In genomic region chr20:49559411-49560081, GRCh38 we compare ENCODE assay signal across 17 cellular contexts. TPM values are rescaled to one million over a fixed set of nuclear protein-coding genes. Genes with fewer than 3 reads are reported as not detected.
DNase-seq lines count a peak whose midpoint lies in the region; ATAC-seq, FAIRE-seq and TF ChIP-seq lines count a peak whose summit lies in the region.
"Had no signal": no experiment of that assay in that cellular context is flagged by ENCODE, and none has a peak within 500 bp of the region (broad histone marks: within the 10 kb centered on the region; RNA-seq: fewer than 3 reads in every experiment).

No MANE protein-coding gene starts in this region.

- TF ChIP-seq CTCF in SK-N-SH (IDR thresholded peaks at IDR 0.05) (no peak), fibroblast of pulmonary artery (IDR thresholded peaks at IDR 0.05; ENCODE audit: low read length, missing control alignments) (no peak), nephron (IDR thresholded peaks at IDR 0.05; ENCODE audit: unreplicated experiment in 3 of 3) (no peak), OCI-LY7 (conservative IDR thresholded peaks at IDR 0.05; ENCODE audit: low read length) (no peak)

- peaks cover 14% of the 10 kb centered on the region for H3F3A ChIP-seq in SK-N-SH (replicated peaks; ENCODE audit: insufficient read depth)

- no peaks in the 10 kb centered on the region for H3K27me3 ChIP-seq in SK-N-SH (ENCODE audit: insufficient read depth)

- no peak overlapping the region for H3K4me3 ChIP-seq in SK-N-SH (ENCODE audit: low read depth in 2 of 2, low read length in 1 of 2)
- no peak overlapping the region for H3K4me3 ChIP-seq in fibroblast of pulmonary artery (replicated peaks; ENCODE audit: low read depth, low read length)
- H3K4me3 ChIP-seq in OCI-LY7 (ENCODE audit: low read depth, low read length, poor library complexity, severe bottlenecking), result no peak overlapping the region

- FAIRE-seq in frontal cortex (lab: Jason Lieb, UNC), result no peak

- H3K36me3 Mint-ChIP-seq in nephron (ENCODE audit: low read depth), result peaks cover 54% of the 10 kb centered on the region

- no peak for TF ChIP-seq EP300 in SK-N-SH (IDR thresholded peaks at IDR 0.05; ENCODE audit: borderline replicate concordance in 1 of 2, low read depth in 1 of 2, low read length in 1 of 2)

- 78% methylated on average over 19 of the region's 19 CpGs for WGBS in SK-N-SH (ENCODE audit: low lambda C conversion rate)

- no peak for ATAC-seq in HG03039 (IDR thresholded peaks at IDR 0.05; ENCODE audit: unreplicated experiment)
- ATAC-seq: activated naive CD8-positive, alpha-beta T cell treated with anti-CD3 and anti-CD28 coated beads, Interleukin-2, amount 50 U/mL, for 24 hours had no signal

- no peaks in the 10 kb centered on the region for H3K36me3 ChIP-seq in SK-N-SH (replicated peaks in 1 of 2; ENCODE audit: control insufficient read depth in 1 of 2, insufficient read depth in 2 of 2, low read length in 1 of 2)
- no peaks in the 10 kb centered on the region for H3K36me3 ChIP-seq in OCI-LY7 (ENCODE audit: insufficient read depth, low read length)

- H3K9me3 ChIP-seq in SK-N-SH (0 out of 2 replicates have a peak, but pooled peaks cover 4% of the 10 kb centered on the region), OCI-LY7 (ENCODE audit: low read length) (peaks cover 22% of the 10 kb centered on the region)

- H3K4me3 Mint-ChIP-seq in nephron, result no peak overlapping the region
- H3K4me3 Mint-ChIP-seq: activated B cell treated with CpG ODN at 0.5 μM for 24 hours; activated naive CD8-positive, alpha-beta T cell treated with anti-CD3 and anti-CD28 coated beads, Interleukin-2, amount 50 U/mL, for 24 hours; dendritic cell treated with granulocyte-macrophage colony-stimulating factor and Interleukin-4, amounts not matched to agents 40 ng/mL and 50 ng/mL, for 4 days; nephron progenitor cell had no signal

- BruUV-seq in OCI-LY7 (replicated peaks; lab: Mats Ljungman, UMichigan), result no TSS peak

- H3K27ac Mint-ChIP-seq in nephron, result peak overlapping the region; percentile 35 to 50 (median 44)
- H3K27ac Mint-ChIP-seq: activated B cell treated with CpG ODN at 0.5 μM for 24 hours; activated naive CD8-positive, alpha-beta T cell treated with anti-CD3 and anti-CD28 coated beads, Interleukin-2, amount 50 U/mL, for 24 hours; dendritic cell treated with granulocyte-macrophage colony-stimulating factor and Interleukin-4, amounts not matched to agents 40 ng/mL and 50 ng/mL, for 4 days had no signal

- H3K4me2 ChIP-seq in SK-N-SH (no peak overlapping the region), OCI-LY7 (ENCODE audit: low read length) (no peak overlapping the region)

- H3K9me3 Mint-ChIP-seq in nephron, result peaks cover 12% of the 10 kb centered on the region
- H3K9me3 Mint-ChIP-seq: dendritic cell treated with granulocyte-macrophage colony-stimulating factor and Interleukin-4, amounts not matched to agents 40 ng/mL and 50 ng/mL, for 4 days had no signal

- CTCF ChIA-PET in SK-N-SH (lab: Yijun Ruan, JAX), result interaction anchor here (3.0 to 12.1 kb wide), 2 partner anchors 18 to 19 kb away, joined by 11 to 126 read pairs; no protein-coding TSS in a partner anchor
- CTCF ChIA-PET in OCI-LY7 (lab: Charles Lee; ENCODE audit: unreplicated experiment), result no interaction called here

- H3K9me2 ChIP-seq in SK-N-SH, result no peaks in the 10 kb centered on the region
- H3K9me2 ChIP-seq in OCI-LY7 (ENCODE audit: insufficient read depth, low read length), result no peaks in the 10 kb centered on the region

- H3K9ac ChIP-seq in SK-N-SH, result no peak overlapping the region

- peaks cover 40% of the 10 kb centered on the region for H3K4me1 Mint-ChIP-seq in nephron
- H3K4me1 Mint-ChIP-seq: activated B cell treated with CpG ODN at 0.5 μM for 24 hours had no signal

- H2AFZ ChIP-seq in SK-N-SH (ENCODE audit: low read depth) (no peak overlapping the region), OCI-LY7 (ENCODE audit: low read length) (no peak overlapping the region)

- no peak overlapping the region for H3K27ac ChIP-seq in SK-N-SH (ENCODE audit: low read depth in 2 of 2, low read length in 1 of 2)
- H3K27ac ChIP-seq in OCI-LY7 (ENCODE audit: low read depth, low read length, poor library complexity, severe bottlenecking), result no peak overlapping the region

- intact Hi-C loops in OCI-LY7 (cut with micrococcal nuclease; ENCODE audit: unreplicated experiment), result no loop called here

- H3K27me3 Mint-ChIP-seq in nephron (ENCODE audit: low read depth), result no peaks in the 10 kb centered on the region

- H4K20me1 ChIP-seq in SK-N-SH (ENCODE audit: insufficient read depth) (no peaks in the 10 kb centered on the region), OCI-LY7 (ENCODE audit: insufficient read depth, low read length) (no peaks in the 10 kb centered on the region)

- no peak for TF ChIP-seq RAD21 in SK-N-SH (IDR thresholded peaks at IDR 0.05; ENCODE audit: low read length)

- POLR2A ChIA-PET in SK-N-SH (lab: Yijun Ruan, JAX), result no interaction called here
- POLR2A ChIA-PET in OCI-LY7 (lab: Charles Lee), result interaction anchor here (0.7 kb wide), 1 partner anchor 12 kb away, joined by 4 read pairs; no protein-coding TSS in a partner anchor

- DNase-seq in AG08395 (ENCODE audit: low spot score), result peak; percentile 60
- no peak for DNase-seq in SK-N-SH
- peak; percentile 88 for DNase-seq in fibroblast of pulmonary artery (ENCODE audit: low read depth)
- DNase-seq in frontal cortex (ENCODE audit: low spot score in 2 of 2), result no peak
- DNase-seq in OCI-LY7 (ENCODE audit: low spot score), result no peak
- no peak for DNase-seq in NCI-H2171 treated with DMSO at 0.1 percent for 48 hours (lab: John Stamatoyannopoulos, UW)
- DNase-seq: activated B cell treated with CpG ODN at 0.5 μM for 24 hours; activated naive CD8-positive, alpha-beta T cell treated with anti-CD3 and anti-CD28 coated beads, Interleukin-2, amount 50 U/mL, for 24 hours; activated T-cell treated with anti-CD3 and anti-CD28 coated beads for 4 hours; DMS153; kidney glomerular epithelial cell; NCI-H2227 treated with DMSO at 0.1 percent for 48 hours; nephron progenitor cell; trophoblast cell had no signal

- H3K79me2 ChIP-seq in SK-N-SH (ENCODE audit: insufficient read depth) (no peaks in the 10 kb centered on the region), OCI-LY7 (ENCODE audit: insufficient read depth, low read depth, low read length) (no peaks in the 10 kb centered on the region)

- 0 out of 4 replicates have a peak, but pooled peaks cover 0 to 4% of the 10 kb centered on the region in 2 experiments for H3K4me1 ChIP-seq in SK-N-SH (ENCODE audit: control insufficient read depth in 1 of 2, insufficient read depth in 2 of 2, low read depth in 1 of 2, low read length in 1 of 2)
- H3K4me1 ChIP-seq in OCI-LY7 (ENCODE audit: insufficient read depth, low read length, poor library complexity, severe bottlenecking), result no peaks in the 10 kb centered on the region

TF ChIP-seq in SK-N-SH, 30 proteins besides CTCF, POLR2A, EP300 and RAD21 (continues in another document):
- TF ChIP-seq TEAD4 (IDR thresholded peaks at IDR 0.05; ENCODE audit: borderline replicate concordance, insufficient read depth) (no peak), RFX5 (IDR thresholded peaks at IDR 0.05; ENCODE audit: low read length) (no peak), YY1 (IDR thresholded peaks at IDR 0.05; ENCODE audit: low read depth) (no peak), TAF1 (IDR thresholded peaks at IDR 0.05; ENCODE audit: borderline replicate concordance, low read depth, low read length) (no peak), CHD2 (IDR thresholded peaks at IDR 0.05; ENCODE audit: low read length, partially characterized antibody) (no peak), SIN3A (IDR thresholded peaks at IDR 0.05; ENCODE audit: borderline replicate concordance, low read depth, low read length) (no peak), TCF12 (IDR thresholded peaks at IDR 0.05) (peak; percentile 26; the same call in 1 of the 2 replicates), POLR2AphosphoS5 (IDR thresholded peaks at IDR 0.05; ENCODE audit: low read depth, low read length) (peak; percentile 29; the same call in 1 of the 2 replicates)
- TF ChIP-seq, protein P1, sequence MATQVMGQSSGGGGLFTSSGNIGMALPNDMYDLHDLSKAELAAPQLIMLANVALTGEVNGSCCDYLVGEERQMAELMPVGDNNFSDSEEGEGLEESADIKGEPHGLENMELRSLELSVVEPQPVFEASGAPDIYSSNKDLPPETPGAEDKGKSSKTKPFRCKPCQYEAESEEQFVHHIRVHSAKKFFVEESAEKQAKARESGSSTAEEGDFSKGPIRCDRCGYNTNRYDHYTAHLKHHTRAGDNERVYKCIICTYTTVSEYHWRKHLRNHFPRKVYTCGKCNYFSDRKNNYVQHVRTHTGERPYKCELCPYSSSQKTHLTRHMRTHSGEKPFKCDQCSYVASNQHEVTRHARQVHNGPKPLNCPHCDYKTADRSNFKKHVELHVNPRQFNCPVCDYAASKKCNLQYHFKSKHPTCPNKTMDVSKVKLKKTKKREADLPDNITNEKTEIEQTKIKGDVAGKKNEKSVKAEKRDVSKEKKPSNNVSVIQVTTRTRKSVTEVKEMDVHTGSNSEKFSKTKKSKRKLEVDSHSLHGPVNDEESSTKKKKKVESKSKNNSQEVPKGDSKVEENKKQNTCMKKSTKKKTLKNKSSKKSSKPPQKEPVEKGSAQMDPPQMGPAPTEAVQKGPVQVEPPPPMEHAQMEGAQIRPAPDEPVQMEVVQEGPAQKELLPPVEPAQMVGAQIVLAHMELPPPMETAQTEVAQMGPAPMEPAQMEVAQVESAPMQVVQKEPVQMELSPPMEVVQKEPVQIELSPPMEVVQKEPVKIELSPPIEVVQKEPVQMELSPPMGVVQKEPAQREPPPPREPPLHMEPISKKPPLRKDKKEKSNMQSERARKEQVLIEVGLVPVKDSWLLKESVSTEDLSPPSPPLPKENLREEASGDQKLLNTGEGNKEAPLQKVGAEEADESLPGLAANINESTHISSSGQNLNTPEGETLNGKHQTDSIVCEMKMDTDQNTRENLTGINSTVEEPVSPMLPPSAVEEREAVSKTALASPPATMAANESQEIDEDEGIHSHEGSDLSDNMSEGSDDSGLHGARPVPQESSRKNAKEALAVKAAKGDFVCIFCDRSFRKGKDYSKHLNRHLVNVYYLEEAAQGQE (IDR thresholded peaks at IDR 0.05; ENCODE audit: low read depth, low read length), result no peak
- TF ChIP-seq, protein P2, sequence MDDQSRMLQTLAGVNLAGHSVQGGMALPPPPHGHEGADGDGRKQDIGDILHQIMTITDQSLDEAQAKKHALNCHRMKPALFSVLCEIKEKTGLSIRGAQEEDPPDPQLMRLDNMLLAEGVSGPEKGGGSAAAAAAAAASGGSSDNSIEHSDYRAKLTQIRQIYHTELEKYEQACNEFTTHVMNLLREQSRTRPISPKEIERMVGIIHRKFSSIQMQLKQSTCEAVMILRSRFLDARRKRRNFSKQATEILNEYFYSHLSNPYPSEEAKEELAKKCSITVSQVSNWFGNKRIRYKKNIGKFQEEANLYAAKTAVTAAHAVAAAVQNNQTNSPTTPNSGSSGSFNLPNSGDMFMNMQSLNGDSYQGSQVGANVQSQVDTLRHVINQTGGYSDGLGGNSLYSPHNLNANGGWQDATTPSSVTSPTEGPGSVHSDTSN (IDR thresholded peaks at IDR 0.05), result no peak

RNA-seq across cellular contexts. Expression of gene PTGIS, which starts 8.4 kb away (rescaled TPM):
- polyA plus RNA-seq in SK-N-SH (2012; rRNA removed), result 0.67 and 1.0 TPM in 2 replicates
- polyA plus RNA-seq in SK-N-SH (2012; cell fraction: cytosol; rRNA removed), result 0.45 and 0.52 TPM in 2 replicates
- polyA plus RNA-seq in SK-N-SH (2012; cell fraction: nucleus; rRNA removed), result 0.49 and 0.54 TPM in 2 replicates
- total RNA-seq in frontal cortex (7.7 TPM), OCI-LY7 (2022) (not detected in 2 replicates)
- not detected in 2 replicates for total RNA-seq in OCI-LY7 (2014; rRNA removed; shearing (Covaris generic))
- total RNA-seq: activated B cell treated with CpG ODN at 0.5 μM for 24 hours had no signal

Comparison
In these comparisons a context has a peak if more than half of its experiments do, and no peak if none do; other contexts are left out.
1. DNase-seq: peak in AG08395 (single experiment) and fibroblast of pulmonary artery (single experiment); none in SK-N-SH (single experiment), frontal cortex (0 of 2), OCI-LY7 (single experiment) and NCI-H2171 treated with DMSO at 0.1 percent for 48 hours (single experiment).